ENCODE assay signal across 8 cellular contexts in the genomic region with DNA sequence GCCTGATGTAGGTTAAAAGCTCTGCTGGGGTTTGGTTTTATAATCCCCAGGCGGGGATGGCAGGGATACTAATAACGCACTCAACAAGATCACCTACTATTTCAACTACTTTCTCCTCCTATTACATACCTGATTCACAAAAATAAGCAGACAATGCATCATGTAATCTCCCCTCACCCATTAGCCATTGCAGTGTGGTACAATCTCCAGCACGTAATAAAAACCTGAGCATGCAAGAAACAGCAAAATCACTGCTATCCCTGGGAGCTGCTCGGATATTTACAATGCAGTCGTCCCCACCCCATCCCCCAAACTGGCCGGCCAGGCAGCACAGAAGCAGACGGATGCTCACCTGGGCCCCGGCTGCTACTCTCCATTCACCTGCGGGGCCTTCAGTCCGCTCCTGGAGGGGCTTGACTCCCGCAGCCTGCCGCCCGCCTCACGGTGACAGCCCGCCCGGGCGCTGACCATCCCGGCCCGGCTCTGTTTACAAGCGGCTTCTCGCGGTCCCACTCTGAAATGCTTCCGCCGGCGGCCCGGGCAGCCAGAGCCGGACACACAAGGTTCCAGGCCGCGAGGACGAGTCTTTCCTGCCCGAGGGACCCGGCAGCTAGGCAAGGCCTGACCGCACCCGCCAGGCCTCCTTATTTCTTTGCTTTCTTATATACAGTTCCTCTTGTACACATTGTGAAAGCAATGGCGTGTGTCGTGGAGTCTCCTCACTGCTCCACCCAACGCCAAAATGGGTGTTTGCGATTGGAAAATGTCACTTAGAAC. TPM values are rescaled to one million over a fixed set of nuclear protein-coding genes. Genes with fewer than 3 reads are reported as not detected.
DNase-seq lines count a peak whose midpoint lies in the region; ATAC-seq and TF ChIP-seq lines count a peak whose summit lies in the region.

PLEKHM3 (minus strand) TSS at position 491 of the 777 bp plus-strand sequence. CDS start 23,888 bp downstream, outside the sequence.

- H3K79me2 ChIP-seq in DOHH2 (ENCODE audit: control insufficient read depth, low read length), result peaks cover 9% of the 10 kb centered on the region

- in situ Hi-C loops in KBM-7 (cut with MboI; ENCODE audit: low pct_unique_long_range_greater_than_20kb, low sequenced_read_pairs), result loop anchor here (25.0 kb wide), 1 partner anchor 263 kb away; the partner anchor contains the start of gene FZD5

- H3K9me2 ChIP-seq in DOHH2 (replicated peaks; ENCODE audit: control insufficient read depth, low read length), result no peaks in the 10 kb centered on the region

- no peak within 1 kb of the TSS for H3K4ac ChIP-seq in neuronal stem cell (ENCODE audit: low read length)

- peak within 1 kb of the TSS; percentile 31 for H3K27ac ChIP-seq in DOHH2 (ENCODE audit: low read depth, low read length)
- H3K27ac ChIP-seq in neuronal stem cell (replicated peaks; ENCODE audit: low read length), result no peak within 1 kb of the TSS

- no CpG with 5 or more reads among the region's 38 CpGs for WGBS in neuronal stem cell (ENCODE audit: extremely low coverage in 2 of 2, insufficient read length in 2 of 2, insufficient replicate concordance in 1 of 2), 2 donors

- no peak within 1 kb of the TSS for H2BK120ac ChIP-seq in neuronal stem cell (ENCODE audit: low read depth, low read length)

- DNase-seq in KBM-7 (peak; percentile 91), SIG-M5 (lab: John Stamatoyannopoulos, UW) (peak; percentile 72), foreskin melanocyte (peak; percentile 78), neuronal stem cell (ENCODE audit: low spot score) (peak; percentile 83)
- DNase-seq in activated gamma-delta T cell treated with anti-CD3 and anti-CD28 coated beads, Interleukin-2, amount 50 U/mL, for 16 hours (ENCODE audit: low read depth), result peak; percentile 60

- H2BK12ac ChIP-seq in neuronal stem cell (ENCODE audit: low read length), result no peak within 1 kb of the TSS

- H2BK5ac ChIP-seq in neuronal stem cell (ENCODE audit: low read length), result no peak within 1 kb of the TSS

- no peaks in the 10 kb centered on the region for H4K20me1 ChIP-seq in DOHH2 (ENCODE audit: control insufficient read depth, insufficient read depth, low read depth, low read length)

- H3K4me3 ChIP-seq in DOHH2 (ENCODE audit: low read length) (peak within 1 kb of the TSS; percentile 97), neuronal stem cell (ENCODE audit: low read length in 2 of 2) (peak within 1 kb of the TSS; percentile 70 to 96)

- peak; percentile 90 for ATAC-seq in GM21717 (IDR thresholded peaks at IDR 0.05; ENCODE audit: unreplicated experiment)

- H3K36me3 ChIP-seq in DOHH2 (ENCODE audit: control insufficient read depth, low read length) (no peaks in the 10 kb centered on the region), neuronal stem cell (replicated peaks in 1 of 2; ENCODE audit: control insufficient read depth in 2 of 2, insufficient read depth in 2 of 2, low read length in 2 of 2) (no peaks in the 10 kb centered on the region)

- H3K27me3 ChIP-seq in DOHH2 (ENCODE audit: control insufficient read depth, low read length), result no peaks in the 10 kb centered on the region
- H3K27me3 ChIP-seq in neuronal stem cell (ENCODE audit: control insufficient read depth in 3 of 3, insufficient read depth in 3 of 3, low read depth in 1 of 3, low read length in 3 of 3), result peaks cover 0 to 8% (median 0%) of the 10 kb centered on the region in 3 experiments

- H4K91ac ChIP-seq in neuronal stem cell (ENCODE audit: low read depth, low read length, poor library complexity), result no peak within 1 kb of the TSS

- H3K4me1 ChIP-seq in DOHH2 (ENCODE audit: control insufficient read depth, low read length) (peaks cover 14% of the 10 kb centered on the region), neuronal stem cell (ENCODE audit: control insufficient read depth in 2 of 2, insufficient read depth in 1 of 2, low read depth in 1 of 2, low read length in 2 of 2) (peaks cover 4 to 5% of the 10 kb centered on the region in 2 donors)

- peak within 1 kb of the TSS; percentile 91 for H2AFZ ChIP-seq in neuronal stem cell (ENCODE audit: low read length)

- H3K4me2 ChIP-seq in DOHH2 (ENCODE audit: low read length) (peak within 1 kb of the TSS; percentile 85), neuronal stem cell (ENCODE audit: insufficient read depth, low read length, poor library complexity, severe bottlenecking) (peak within 1 kb of the TSS; percentile 73)

- no peak within 1 kb of the TSS for H3K14ac ChIP-seq in neuronal stem cell (ENCODE audit: low read length)

- peak within 1 kb of the TSS; percentile 86 for H4K8ac ChIP-seq in neuronal stem cell (ENCODE audit: low read depth, low read length)

- no peaks in the 10 kb centered on the region for H3K9me3 ChIP-seq in DOHH2 (ENCODE audit: control insufficient read depth, insufficient read depth, low read length)
- H3K9me3 ChIP-seq in neuronal stem cell (replicated peaks in 1 of 2; ENCODE audit: control insufficient read depth in 2 of 2, insufficient read depth in 1 of 2, low read depth in 1 of 2, low read length in 2 of 2), result no peaks in the 10 kb centered on the region

- peaks cover 3% of the 10 kb centered on the region for H3K79me1 ChIP-seq in neuronal stem cell (ENCODE audit: low read depth, low read length)

- H3K9ac ChIP-seq in neuronal stem cell (ENCODE audit: low read depth, low read length, poor library complexity), result peak within 1 kb of the TSS; percentile 94

- H2AK5ac ChIP-seq in neuronal stem cell (ENCODE audit: low read depth, low read length), result no peak within 1 kb of the TSS

- peak within 1 kb of the TSS; percentile 18 for H3K23ac ChIP-seq in neuronal stem cell (ENCODE audit: low read depth, low read length, poor library complexity)

- no peak within 1 kb of the TSS for H2BK15ac ChIP-seq in neuronal stem cell (ENCODE audit: low read length)

- no peaks in the 10 kb centered on the region for H3F3A ChIP-seq in DOHH2 (ENCODE audit: control insufficient read depth, insufficient read depth)

- TF ChIP-seq CTCF in DOHH2 (IDR thresholded peaks at IDR 0.05; ENCODE audit: low read depth, low read length, poor library complexity, severe bottlenecking) (no peak), subcutaneous adipose tissue (IDR thresholded peaks at IDR 0.05; ENCODE audit: low read depth) (no peak)

- H3K18ac ChIP-seq in neuronal stem cell (ENCODE audit: low read length), result peak within 1 kb of the TSS; percentile 87

RNA-seq across cellular contexts. Expression of gene PLEKHM3, which starts in this region (rescaled TPM):
- polyA plus RNA-seq in neuronal stem cell (2013, experiment 1 of 2), result 8.9 TPM
- polyA plus RNA-seq in neuronal stem cell (2013, experiment 2 of 2), result 9.7 TPM
- 10 to 100 TPM; 24.6 to 36.0 (median 26.2) TPM for total RNA-seq in subcutaneous adipose tissue
